7 cellular contexts compared by ENCODE assay signal in genomic region chr9:1969160-1969559, GRCh38.
"Had no signal": no experiment of that assay in that cellular context is flagged by ENCODE, and none has a peak within 500 bp of the region (broad histone marks: within the 10 kb centered on the region; RNA-seq: fewer than 3 reads in every experiment).

No MANE protein-coding gene starts in this region.

- ATAC-seq: GM12878 had no signal

- H3K4me3 ChIP-seq: GM12878 had no signal

- FAIRE-seq: G401.6, GM12878, GM12892, GM18507, GM19239 had no signal

- DNase-seq: GDM1, GF-D8 had no signal
